In genomic region chr5:39149966-39150365, GRCh38 we compare ENCODE assay signal across 1 cellular context.
TF ChIP-seq lines count a peak whose summit lies in the region.

No MANE protein-coding gene starts in this region.

TF ChIP-seq in HCT116, 20 proteins besides CTCF, POLR2A, EP300 and RAD21:
- TF ChIP-seq REST (IDR thresholded peaks at IDR 0.05; ENCODE audit: low read depth) (no peak), YY1 (IDR thresholded peaks at IDR 0.05; ENCODE audit: extremely low read depth, insufficient replicate concordance, low read depth, low read length) (no peak), POLR2AphosphoS5 (IDR thresholded peaks at IDR 0.05; ENCODE audit: low read depth, low read length) (no peak), ZBTB33 (IDR thresholded peaks at IDR 0.05; ENCODE audit: extremely low read depth, insufficient replicate concordance, low read length) (no peak), ZFX (IDR thresholded peaks at IDR 0.05) (no peak), EGR1 (IDR thresholded peaks at IDR 0.05; ENCODE audit: low read depth) (no peak), MAX (IDR thresholded peaks at IDR 0.05) (no peak), CEBPB (IDR thresholded peaks at IDR 0.05; ENCODE audit: low read depth) (no peak), CBX3 (IDR thresholded peaks at IDR 0.05; ENCODE audit: low read depth) (no peak), SP1 (IDR thresholded peaks at IDR 0.05; ENCODE audit: low read depth) (no peak), EZH2 (IDR thresholded peaks at IDR 0.05) (no peak), TCF7L2 (IDR thresholded peaks at IDR 0.05; ENCODE audit: borderline replicate concordance, extremely low read depth, insufficient read depth, insufficient read length) (no peak), EZH2phosphoT487 (IDR thresholded peaks at IDR 0.05; ENCODE audit: borderline replicate concordance) (no peak), SRF (IDR thresholded peaks at IDR 0.05; ENCODE audit: low read depth) (no peak), SIN3A (IDR thresholded peaks at IDR 0.05; ENCODE audit: low read depth) (no peak), ZNF274 (IDR thresholded peaks at IDR 0.05; ENCODE audit: low read depth, low read length) (no peak), FOSL1 (IDR thresholded peaks at IDR 0.05; ENCODE audit: low read depth) (no peak), JUND (IDR thresholded peaks at IDR 0.05) (no peak), ELF1 (IDR thresholded peaks at IDR 0.05; ENCODE audit: borderline replicate concordance, low read depth) (no peak)
TF ChIP-seq in HCT116: peak in this region for 0.
